27 cellular contexts compared by ENCODE assay signal in the genomic region with DNA sequence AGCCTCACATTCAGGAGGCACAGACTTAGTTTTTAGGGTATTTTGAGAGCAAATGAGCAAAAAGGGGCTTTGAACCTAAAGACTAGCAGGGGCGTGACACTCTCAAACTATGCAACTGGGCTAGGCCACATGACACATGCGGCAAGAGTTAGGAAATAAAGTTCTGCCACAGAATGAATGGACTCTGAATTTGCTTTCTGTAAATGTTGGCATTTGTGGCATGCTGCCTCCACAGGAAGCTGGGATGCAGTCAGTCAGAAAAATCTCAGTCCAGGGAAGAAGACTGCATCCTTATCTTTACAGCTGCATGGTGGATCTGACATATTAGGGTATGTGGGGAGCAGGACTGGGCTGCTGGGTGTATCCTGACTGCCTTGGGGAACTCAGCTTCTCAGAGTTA.
"Had no signal": no experiment of that assay in that cellular context is flagged by ENCODE, and none has a peak within 500 bp of the region (broad histone marks: within the 10 kb centered on the region; RNA-seq: fewer than 3 reads in every experiment).

No MANE protein-coding gene starts in this region.

- ATAC-seq: activated CD4-positive, alpha-beta T cell treated with anti-CD3 and anti-CD28 coated beads for 36 hours had no signal

- H3K4me1 ChIP-seq: ascending aorta, Peyer's patch, SJCRH30 had no signal

- H3K36me3 ChIP-seq: ascending aorta, brain microvascular endothelial cell, cardiac muscle cell, SJCRH30 had no signal

- H3K4me3 ChIP-seq: ascending aorta, cardiac muscle cell, Peyer's patch, SJCRH30 had no signal

- H3K27ac Mint-ChIP-seq: activated CD4-positive, alpha-beta memory T cell treated with anti-CD3 and anti-CD28 coated beads, Interleukin-2, amount 10 ng/mL, durations not matched to agents 7 days and 5 days; activated CD4-positive, alpha-beta T cell treated with anti-CD3 and anti-CD28 coated beads for 36 hours; activated naive CD8-positive, alpha-beta T cell treated with anti-CD3 and anti-CD28 coated beads, Interleukin-2, amount 10 ng/mL, durations not matched to agents 7 days and 5 days had no signal

- H3K27me3 ChIP-seq: ascending aorta, brain microvascular endothelial cell, Peyer's patch had no signal

- H3K36me3 Mint-ChIP-seq: activated naive CD8-positive, alpha-beta T cell treated with anti-CD3 and anti-CD28 coated beads, Interleukin-2, amount 10 ng/mL, durations not matched to agents 7 days and 5 days had no signal

- H3K4me3 Mint-ChIP-seq: activated CD4-positive, alpha-beta memory T cell treated with anti-CD3 and anti-CD28 coated beads, Interleukin-2, amount 10 ng/mL, durations not matched to agents 7 days and 5 days; activated CD4-positive, alpha-beta T cell treated with anti-CD3 and anti-CD28 coated beads for 36 hours; activated naive CD8-positive, alpha-beta T cell treated with anti-CD3 and anti-CD28 coated beads, Interleukin-2, amount 10 ng/mL, durations not matched to agents 7 days and 5 days had no signal

- H3K27ac ChIP-seq: ascending aorta, brain microvascular endothelial cell, cardiac muscle cell, Peyer's patch, RWPE1, SJCRH30, WERI-Rb-1 had no signal

- H3K9me3 ChIP-seq: ascending aorta, Peyer's patch, SJCRH30, SK-N-SH had no signal

- DNase-seq: activated CD4-positive, alpha-beta memory T cell treated with anti-CD3 and anti-CD28 coated beads, Interleukin-2, amount 10 ng/mL, durations not matched to agents 7 days and 5 days; activated CD4-positive, alpha-beta T cell treated with anti-CD3 and anti-CD28 coated beads for 36 hours; activated CD4-positive, alpha-beta T cell treated with anti-CD3 and anti-CD28 coated beads, Interleukin-2, amount 50 U/mL, for 1 hour; activated CD8-positive, alpha-beta memory T cell treated with anti-CD3 and anti-CD28 coated beads, Interleukin-2, amount 50 U/mL, for 48 hours; activated naive CD4-positive, alpha-beta T cell treated with anti-CD3 and anti-CD28 coated beads, Interleukin-2, amount 50 U/mL, for 16 hours; activated naive CD8-positive, alpha-beta T cell treated with anti-CD3 and anti-CD28 coated beads, Interleukin-2, amount 10 ng/mL, durations not matched to agents 7 days and 5 days; activated T-cell treated with anti-CD3 and anti-CD28 coated beads, Interleukin-2, amount 50 U/mL, for 1 hour; amniotic stem cell; brain microvascular endothelial cell; cerebellar nuclear complex; MM.1S; NCI-H1105 treated with DMSO at 0.1 percent for 48 hours; NCI-H1436 treated with DMSO at 0.1 percent for 48 hours; NCI-H187; NCI-H2081 treated with DMSO at 0.1 percent for 48 hours; NCI-H526 treated with DMSO at 0.1 percent for 48 hours; NCI-H82; OCI-M1; Peyer's patch; Right ventricle myocardium superior; SJCRH30; SK-N-SH; T-helper 1 cell; WERI-Rb-1 had no signal

- H3K27me3 Mint-ChIP-seq: activated CD4-positive, alpha-beta T cell treated with anti-CD3 and anti-CD28 coated beads for 36 hours had no signal

- H3K9me3 Mint-ChIP-seq: activated CD4-positive, alpha-beta memory T cell treated with anti-CD3 and anti-CD28 coated beads, Interleukin-2, amount 10 ng/mL, durations not matched to agents 7 days and 5 days; activated naive CD8-positive, alpha-beta T cell treated with anti-CD3 and anti-CD28 coated beads, Interleukin-2, amount 10 ng/mL, durations not matched to agents 7 days and 5 days had no signal
